8 cellular contexts compared by ENCODE assay signal in the genomic region with DNA sequence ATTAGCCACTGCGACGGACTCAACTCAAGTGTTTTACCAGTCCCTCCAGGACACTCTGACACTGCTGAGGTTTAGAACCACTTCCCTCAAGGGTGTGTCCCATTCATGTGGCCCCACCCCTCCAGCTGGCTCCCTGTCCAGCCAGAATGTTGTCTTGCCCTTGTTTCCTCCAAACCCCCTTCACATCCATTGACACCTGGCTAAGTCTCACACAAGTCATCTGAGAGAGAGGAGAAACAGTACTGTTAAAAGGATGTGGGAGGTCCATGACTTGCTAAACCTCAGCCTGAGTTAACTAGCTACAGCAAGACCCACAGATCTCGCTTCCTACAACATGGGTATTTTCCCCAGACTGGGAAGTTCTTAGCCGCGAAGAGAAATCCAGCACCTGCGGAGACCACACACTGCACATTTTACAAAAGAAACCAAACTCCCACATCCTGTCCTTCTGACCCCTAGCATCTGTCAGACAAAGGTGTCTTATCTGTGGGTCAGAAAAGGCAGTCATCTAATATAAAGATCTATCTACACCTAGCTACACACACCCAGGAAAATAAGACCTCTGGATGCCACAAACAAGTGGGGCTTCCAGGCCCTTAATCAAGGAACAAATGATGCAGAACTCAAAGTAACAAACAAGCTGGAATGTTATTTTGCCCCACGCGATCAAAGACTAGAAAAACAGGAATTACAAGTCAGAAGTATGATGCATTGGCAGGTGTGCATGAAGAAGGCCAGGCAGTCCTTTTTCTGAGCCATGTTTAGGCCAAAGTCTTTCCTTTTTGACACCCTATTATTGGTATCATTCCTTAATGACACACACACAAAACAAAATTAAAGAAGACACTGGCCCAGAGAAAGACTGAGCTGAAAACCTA. TPM values are rescaled to one million over a fixed set of nuclear protein-coding genes. Genes with fewer than 3 reads are reported as not detected.
A peak's percentile ranks its signal among the peaks of the same experiment; 100 is the strongest.
DNase-seq lines count a peak whose midpoint lies in the region; ATAC-seq and TF ChIP-seq lines count a peak whose summit lies in the region.

No MANE protein-coding gene starts in this region.

- H3K9me3 Mint-ChIP-seq in T-helper 1 cell treated with Interleukin-12 subunit alpha and Interleukin-12 subunit beta and Interleukin-4 antibody, amounts not matched to agents 30 μg/mL and 1 μg/mL, for 36 hours, result no peaks in the 10 kb centered on the region

- ATAC-seq in GM19467 (IDR thresholded peaks at IDR 0.05; ENCODE audit: unreplicated experiment) (peak; percentile 85), HG03439 (IDR thresholded peaks at IDR 0.05; ENCODE audit: unreplicated experiment) (peak; percentile 76)

- DNase-seq in ELF-1 (ENCODE audit: low read depth, low spot score) (peak; percentile 49), erythroblast (lab: John Stamatoyannopoulos, UW) (peak; percentile 22 to 28), cerebellum (ENCODE audit: low spot score) (no peak), SIG-M5 treated with dmso at 0.1 percent for 504 hours (lab: John Stamatoyannopoulos, UW; ENCODE audit: unreplicated experiment) (no peak)
- DNase-seq in stimulated activated CD8-positive, alpha-beta memory T cell treated with anti-CD3 and anti-CD28 coated beads, Interleukin-12 subunit alpha, Interleukin-12 subunit beta, amount 100 ng/mL, for 4 hours (ENCODE audit: low read depth), result peak; percentile 18

- peaks cover 15% of the 10 kb centered on the region for H3K36me3 Mint-ChIP-seq in T-helper 1 cell treated with Interleukin-12 subunit alpha and Interleukin-12 subunit beta and Interleukin-4 antibody, amounts not matched to agents 30 μg/mL and 1 μg/mL, for 36 hours (ENCODE audit: low read depth)

- no peak for TF ChIP-seq POLR2A in erythroblast (IDR thresholded peaks at IDR 0.05; ENCODE audit: low read length)

- peak overlapping the region; percentile 57 for H3K4me3 Mint-ChIP-seq in T-helper 1 cell treated with Interleukin-12 subunit alpha and Interleukin-12 subunit beta and Interleukin-4 antibody, amounts not matched to agents 30 μg/mL and 1 μg/mL, for 36 hours

- peak overlapping the region; percentile 87 for H3K27ac Mint-ChIP-seq in T-helper 1 cell treated with Interleukin-12 subunit alpha and Interleukin-12 subunit beta and Interleukin-4 antibody, amounts not matched to agents 30 μg/mL and 1 μg/mL, for 36 hours

- H3K27me3 Mint-ChIP-seq in T-helper 1 cell treated with Interleukin-12 subunit alpha and Interleukin-12 subunit beta and Interleukin-4 antibody, amounts not matched to agents 30 μg/mL and 1 μg/mL, for 36 hours (ENCODE audit: low read depth), result no peaks in the 10 kb centered on the region

- H3K4me1 Mint-ChIP-seq in T-helper 1 cell treated with Interleukin-12 subunit alpha and Interleukin-12 subunit beta and Interleukin-4 antibody, amounts not matched to agents 30 μg/mL and 1 μg/mL, for 36 hours (ENCODE audit: low read depth), result peaks cover 63% of the 10 kb centered on the region

RNA-seq across cellular contexts. Expression of gene OSBPL3, which starts 13.9 kb away (rescaled TPM):
- total RNA-seq in cerebellum, result 17.0 TPM

Comparison
In these comparisons a context has a peak if more than half of its experiments do, and no peak if none do; other contexts are left out.
1. DNase-seq: peak in ELF-1 (single experiment), erythroblast (2 of 2) and stimulated activated CD8-positive, alpha-beta memory T cell treated with anti-CD3 and anti-CD28 coated beads, Interleukin-12 subunit alpha, Interleukin-12 subunit beta, amount 100 ng/mL, for 4 hours (single experiment); none in cerebellum (single experiment) and SIG-M5 treated with dmso at 0.1 percent for 504 hours (single experiment).